In genomic region chrX:54093159-54093558, GRCh38 we compare ENCODE assay signal across 17 cellular contexts. TPM values are rescaled to one million over a fixed set of nuclear protein-coding genes. Genes with fewer than 3 reads are reported as not detected.
DNase-seq lines count a peak whose midpoint lies in the region; ATAC-seq and TF ChIP-seq lines count a peak whose summit lies in the region.
"Had no signal": no experiment of that assay in that cellular context is flagged by ENCODE, and none has a peak within 500 bp of the region (broad histone marks: within the 10 kb centered on the region; RNA-seq: fewer than 3 reads in every experiment).

No MANE protein-coding gene starts in this region.

- H3K4ac ChIP-seq in mesendoderm (ENCODE audit: low read depth, low read length) = no peak overlapping the region

- H3K79me2 ChIP-seq in PC-3 (ENCODE audit: low read length) = no peaks in the 10 kb centered on the region
- H3K79me2 ChIP-seq in mesendoderm (ENCODE audit: control insufficient read depth, insufficient read depth, low read length) = no peaks in the 10 kb centered on the region

- no peak overlapping the region for H4K5ac ChIP-seq in mesendoderm (ENCODE audit: low read length)

- H3K36me3 ChIP-seq in PC-3 (ENCODE audit: low read depth, low read length) = no peaks in the 10 kb centered on the region
- H3K36me3 ChIP-seq in skeletal muscle satellite cell (ENCODE audit: insufficient read depth, low read length) = no peaks in the 10 kb centered on the region
- H3K36me3 ChIP-seq in mesendoderm (ENCODE audit: control insufficient read depth, insufficient read depth, low read length) = no peaks in the 10 kb centered on the region
- H3K36me3 ChIP-seq: SJCRH30 had no signal

- no peak overlapping the region for H2BK5ac ChIP-seq in mesendoderm (ENCODE audit: low read length)

- no peaks in the 10 kb centered on the region for H4K20me1 ChIP-seq in PC-3 (ENCODE audit: low read length)

- H3K4me1 ChIP-seq in PC-3 (ENCODE audit: insufficient read depth, low read length) (no peaks in the 10 kb centered on the region), skeletal muscle satellite cell (ENCODE audit: control insufficient read depth, insufficient read depth, low read length) (peaks cover 8% of the 10 kb centered on the region), mesendoderm (ENCODE audit: control insufficient read depth, low read depth, low read length) (no peaks in the 10 kb centered on the region)
- H3K4me1 ChIP-seq: HAP-1, SJCRH30 had no signal

- CTCF ChIA-PET in PC-3 (lab: Charles Lee) = no interaction called here

- no peak overlapping the region for H3K4me2 ChIP-seq in PC-3 (ENCODE audit: low read length)
- H3K4me2 ChIP-seq in skeletal muscle satellite cell (ENCODE audit: low read length) = peak overlapping the region; percentile 8
- H3K4me2 ChIP-seq in mesendoderm (ENCODE audit: low read length) = no peak overlapping the region
- H3K4me2 ChIP-seq: PC-9 had no signal

- H2BK15ac ChIP-seq in mesendoderm (replicated peaks; ENCODE audit: low read depth) = no peak overlapping the region

- no peak for DNase-seq in PC-3
- DNase-seq in choroid plexus epithelial cell (ENCODE audit: low read depth) = peak; percentile 2
- peak; percentile 31 for DNase-seq in myocyte (ENCODE audit: low read depth)
- DNase-seq in mesendoderm = no peak
- DNase-seq in NCI-H526 (lab: John Stamatoyannopoulos, UW) = no peak
- no peak for DNase-seq in NCI-H524 (lab: John Stamatoyannopoulos, UW)
- DNase-seq: Calu3; CD4-positive, alpha-beta memory T cell; Kasumi-1; NCI-H187; NCI-H774; PC-9; SJCRH30 had no signal

- H3K27ac ChIP-seq in PC-3 (ENCODE audit: low read length) (no peak overlapping the region), mesendoderm (ENCODE audit: low read depth, low read length) (no peak overlapping the region)
- H3K27ac ChIP-seq: HL-60, PC-9, SJCRH30 had no signal

- no peaks in the 10 kb centered on the region for H3K79me1 ChIP-seq in mesendoderm (ENCODE audit: low read length)

- no peak for TF ChIP-seq CTCF in PC-3 (conservative IDR thresholded peaks at IDR 0.05; ENCODE audit: low read depth, low read length)
- TF ChIP-seq CTCF in choroid plexus epithelial cell (conservative IDR thresholded peaks at IDR 0.05; ENCODE audit: low read depth, low read length) = no peak

- no peak overlapping the region for H4K8ac ChIP-seq in mesendoderm (ENCODE audit: low read depth, low read length)

- H3K9ac ChIP-seq in PC-3 (ENCODE audit: low read length) = no peak overlapping the region
- H3K9ac ChIP-seq in skeletal muscle satellite cell (ENCODE audit: low read depth, low read length) = no peak overlapping the region
- no peak overlapping the region for H3K9ac ChIP-seq in mesendoderm (ENCODE audit: low read length)

- POLR2A ChIA-PET in PC-3 (lab: Charles Lee; ENCODE audit: unreplicated experiment) = no interaction called here

- H3K27me3 ChIP-seq in PC-3 (ENCODE audit: low read length) = no peaks in the 10 kb centered on the region
- H3K27me3 ChIP-seq in skeletal muscle satellite cell (ENCODE audit: control insufficient read depth, insufficient read depth, low read length) = no peaks in the 10 kb centered on the region
- H3K27me3 ChIP-seq in mesendoderm (ENCODE audit: insufficient read depth, low read length, poor library complexity) = no peaks in the 10 kb centered on the region
- H3K27me3 ChIP-seq: SJCRH30 had no signal

- WGBS in mesendoderm (ENCODE audit: extremely low coverage, insufficient coverage, low lambda C conversion rate) = no CpG with 5 or more reads among the region's 1 CpG

- no TSS peak for BruUV-seq in PC-3 (replicated peaks; lab: Mats Ljungman, UMichigan)

- H3K4me3 ChIP-seq in PC-3 (ENCODE audit: low read length) (no peak overlapping the region), choroid plexus epithelial cell (ENCODE audit: low read depth, low read length) (no peak overlapping the region), skeletal muscle satellite cell (ENCODE audit: low read length) (no peak overlapping the region), mesendoderm (ENCODE audit: low read length) (no peak overlapping the region)
- H3K4me3 ChIP-seq: HAP-1, PC-9, SJCRH30 had no signal

- peak; percentile 38 for ATAC-seq in PC-3
- ATAC-seq in GM18870 (IDR thresholded peaks at IDR 0.05; ENCODE audit: unreplicated experiment) = no peak

- no peak overlapping the region for H2AK5ac ChIP-seq in mesendoderm (ENCODE audit: low read length)

- H3K18ac ChIP-seq in mesendoderm (ENCODE audit: low read length) = no peak overlapping the region

- no peak overlapping the region for H2BK120ac ChIP-seq in mesendoderm (ENCODE audit: low read depth, low read length)

- no peak overlapping the region for H3K23ac ChIP-seq in mesendoderm (ENCODE audit: low read length)

- intact Hi-C loops in PC-3 (cut with micrococcal nuclease) = no loop called here

- H3K9me3 ChIP-seq in PC-3 (ENCODE audit: low read length) (no peaks in the 10 kb centered on the region), skeletal muscle satellite cell (replicated peaks; ENCODE audit: low read length) (no peaks in the 10 kb centered on the region)
- H3K9me3 ChIP-seq: HAP-1, SJCRH30 had no signal

- H3F3A ChIP-seq in PC-3 (ENCODE audit: low read length, unreplicated experiment) = no peaks in the 10 kb centered on the region

- no peak overlapping the region for H3K56ac ChIP-seq in mesendoderm (ENCODE audit: low read length)

- H2AFZ ChIP-seq in PC-3 (ENCODE audit: low read length) = no peak overlapping the region
- H2AFZ ChIP-seq: PC-9 had no signal

- H3K9me2 ChIP-seq in PC-3 (replicated peaks; ENCODE audit: low read length) = no peaks in the 10 kb centered on the region

RNA-seq across cellular contexts. Expression of gene PHF8, which starts 48.9 kb away (rescaled TPM):
- total RNA-seq in PC-3 (2014; rRNA removed) = 19.4 and 33.7 TPM in 2 replicates
- 10.0 and 10.3 TPM in 2 replicates for total RNA-seq in myocyte
- 7.3 TPM for polyA plus RNA-seq in myocyte (2012)
- total RNA-seq in skeletal muscle satellite cell (2012; rRNA removed) = 9.6 and 9.9 TPM in 2 replicates
- 14.1 TPM for polyA plus RNA-seq in mesendoderm (2013, experiment 1 of 2)
- 14.3 TPM for polyA plus RNA-seq in mesendoderm (2013, experiment 2 of 2)

Comparison
In these comparisons a context has a peak if more than half of its experiments do, and no peak if none do; other contexts are left out.
1. DNase-seq: peak in choroid plexus epithelial cell (single experiment) and myocyte (single experiment); none in PC-3 (single experiment), mesendoderm (single experiment), NCI-H526 (0 of 2) and NCI-H524 (0 of 2).